16 cellular contexts compared by ENCODE assay signal in genomic region chr7:116449441-116449840, GRCh38.
"Had no signal": no experiment of that assay in that cellular context is flagged by ENCODE, and none has a peak within 500 bp of the region (broad histone marks: within the 10 kb centered on the region; RNA-seq: fewer than 3 reads in every experiment).

No MANE protein-coding gene starts in this region.

- H3K9me3 ChIP-seq: adrenal gland, suprapubic skin, upper lobe of left lung had no signal

- H3K4me1 ChIP-seq: adrenal gland, parathyroid adenoma, suprapubic skin had no signal

- H3K36me3 ChIP-seq: adrenal gland, cardiac muscle cell, suprapubic skin, upper lobe of left lung had no signal

- H3K27me3 ChIP-seq: adrenal gland, cardiac muscle cell, suprapubic skin, upper lobe of left lung had no signal

- DNase-seq: activated CD4-positive, alpha-beta T cell treated with anti-CD3 and anti-CD28 coated beads, Interleukin-2, amount 50 U/mL, for 4 hours; activated gamma-delta T cell; adrenal gland; effector memory CD8-positive, alpha-beta T cell; hypothalamus; mammary epithelial cell; midbrain; stimulated activated CD4-positive, alpha-beta T cell treated with anti-CD3 and anti-CD28 coated beads, Interleukin-12 subunit alpha, Interleukin-12 subunit beta, amount 100 ng/mL, for 4 hours; stimulated activated CD4-positive, alpha-beta T cell treated with anti-CD3 and anti-CD28 coated beads, Interleukin-2, amount 100 ng/mL, for 24 hours; stimulated activated naive CD8-positive, alpha-beta T cell treated with anti-CD3 and anti-CD28 coated beads, Interleukin-15, Interleukin-2, amounts not matched to agents 100 U/mL and 50 U/mL, for 24 hours; upper lobe of left lung had no signal

- H3K9ac ChIP-seq: parathyroid adenoma had no signal

- H3K4me3 ChIP-seq: adrenal gland, cardiac muscle cell, suprapubic skin, upper lobe of left lung had no signal

- ATAC-seq: effector memory CD8-positive, alpha-beta T cell; stimulated activated naive CD8-positive, alpha-beta T cell treated with anti-CD3 and anti-CD28 coated beads, Interleukin-15, Interleukin-2, amounts not matched to agents 100 U/mL and 50 U/mL, for 24 hours had no signal

- FAIRE-seq: keratinocyte, TTC549 had no signal

- H3K27ac ChIP-seq: adrenal gland, cardiac muscle cell, parathyroid adenoma, suprapubic skin, upper lobe of left lung had no signal
